In genomic region chr13:54660277-54660676, GRCh38 we compare ENCODE assay signal across 1 cellular context.
TF ChIP-seq lines count a peak whose summit lies in the region.

No MANE protein-coding gene starts in this region.

TF ChIP-seq in WTC11, 78 proteins besides CTCF, POLR2A, EP300 and RAD21 (continued from another document):
- TF ChIP-seq USF1 (CRISPR knock-in tag; IDR thresholded peaks at IDR 0.05): no peak
- TF ChIP-seq ARID4B (CRISPR knock-in tag; IDR thresholded peaks at IDR 0.05; ENCODE audit: borderline replicate concordance): no peak
